In the genomic region with DNA sequence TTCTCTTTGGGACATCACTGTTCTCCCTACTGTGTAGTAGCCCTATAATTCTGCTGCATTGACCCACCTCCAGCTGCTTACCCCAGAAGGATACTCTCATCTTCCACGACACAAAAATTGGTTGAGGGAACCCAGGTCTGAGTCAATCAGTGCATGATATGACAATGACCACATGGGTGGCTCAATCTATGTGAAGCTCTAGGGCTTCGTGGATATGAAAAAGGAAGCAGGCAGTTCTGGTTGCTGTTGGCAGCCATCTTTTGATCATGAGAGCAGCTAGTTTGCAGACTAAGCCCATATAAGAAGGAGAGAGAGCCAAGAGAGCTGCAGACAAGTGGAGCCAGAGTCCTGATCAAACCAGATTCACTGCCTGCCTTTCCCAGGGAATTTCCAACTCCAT, we compare ENCODE assay signal across 1 cellular context.
TF ChIP-seq lines count a peak whose summit lies in the region.

No MANE protein-coding gene starts in this region.

TF ChIP-seq in GM23338, 12 proteins besides CTCF, POLR2A, EP300 and RAD21 (continued from another document):
- TF ChIP-seq, protein P1, sequence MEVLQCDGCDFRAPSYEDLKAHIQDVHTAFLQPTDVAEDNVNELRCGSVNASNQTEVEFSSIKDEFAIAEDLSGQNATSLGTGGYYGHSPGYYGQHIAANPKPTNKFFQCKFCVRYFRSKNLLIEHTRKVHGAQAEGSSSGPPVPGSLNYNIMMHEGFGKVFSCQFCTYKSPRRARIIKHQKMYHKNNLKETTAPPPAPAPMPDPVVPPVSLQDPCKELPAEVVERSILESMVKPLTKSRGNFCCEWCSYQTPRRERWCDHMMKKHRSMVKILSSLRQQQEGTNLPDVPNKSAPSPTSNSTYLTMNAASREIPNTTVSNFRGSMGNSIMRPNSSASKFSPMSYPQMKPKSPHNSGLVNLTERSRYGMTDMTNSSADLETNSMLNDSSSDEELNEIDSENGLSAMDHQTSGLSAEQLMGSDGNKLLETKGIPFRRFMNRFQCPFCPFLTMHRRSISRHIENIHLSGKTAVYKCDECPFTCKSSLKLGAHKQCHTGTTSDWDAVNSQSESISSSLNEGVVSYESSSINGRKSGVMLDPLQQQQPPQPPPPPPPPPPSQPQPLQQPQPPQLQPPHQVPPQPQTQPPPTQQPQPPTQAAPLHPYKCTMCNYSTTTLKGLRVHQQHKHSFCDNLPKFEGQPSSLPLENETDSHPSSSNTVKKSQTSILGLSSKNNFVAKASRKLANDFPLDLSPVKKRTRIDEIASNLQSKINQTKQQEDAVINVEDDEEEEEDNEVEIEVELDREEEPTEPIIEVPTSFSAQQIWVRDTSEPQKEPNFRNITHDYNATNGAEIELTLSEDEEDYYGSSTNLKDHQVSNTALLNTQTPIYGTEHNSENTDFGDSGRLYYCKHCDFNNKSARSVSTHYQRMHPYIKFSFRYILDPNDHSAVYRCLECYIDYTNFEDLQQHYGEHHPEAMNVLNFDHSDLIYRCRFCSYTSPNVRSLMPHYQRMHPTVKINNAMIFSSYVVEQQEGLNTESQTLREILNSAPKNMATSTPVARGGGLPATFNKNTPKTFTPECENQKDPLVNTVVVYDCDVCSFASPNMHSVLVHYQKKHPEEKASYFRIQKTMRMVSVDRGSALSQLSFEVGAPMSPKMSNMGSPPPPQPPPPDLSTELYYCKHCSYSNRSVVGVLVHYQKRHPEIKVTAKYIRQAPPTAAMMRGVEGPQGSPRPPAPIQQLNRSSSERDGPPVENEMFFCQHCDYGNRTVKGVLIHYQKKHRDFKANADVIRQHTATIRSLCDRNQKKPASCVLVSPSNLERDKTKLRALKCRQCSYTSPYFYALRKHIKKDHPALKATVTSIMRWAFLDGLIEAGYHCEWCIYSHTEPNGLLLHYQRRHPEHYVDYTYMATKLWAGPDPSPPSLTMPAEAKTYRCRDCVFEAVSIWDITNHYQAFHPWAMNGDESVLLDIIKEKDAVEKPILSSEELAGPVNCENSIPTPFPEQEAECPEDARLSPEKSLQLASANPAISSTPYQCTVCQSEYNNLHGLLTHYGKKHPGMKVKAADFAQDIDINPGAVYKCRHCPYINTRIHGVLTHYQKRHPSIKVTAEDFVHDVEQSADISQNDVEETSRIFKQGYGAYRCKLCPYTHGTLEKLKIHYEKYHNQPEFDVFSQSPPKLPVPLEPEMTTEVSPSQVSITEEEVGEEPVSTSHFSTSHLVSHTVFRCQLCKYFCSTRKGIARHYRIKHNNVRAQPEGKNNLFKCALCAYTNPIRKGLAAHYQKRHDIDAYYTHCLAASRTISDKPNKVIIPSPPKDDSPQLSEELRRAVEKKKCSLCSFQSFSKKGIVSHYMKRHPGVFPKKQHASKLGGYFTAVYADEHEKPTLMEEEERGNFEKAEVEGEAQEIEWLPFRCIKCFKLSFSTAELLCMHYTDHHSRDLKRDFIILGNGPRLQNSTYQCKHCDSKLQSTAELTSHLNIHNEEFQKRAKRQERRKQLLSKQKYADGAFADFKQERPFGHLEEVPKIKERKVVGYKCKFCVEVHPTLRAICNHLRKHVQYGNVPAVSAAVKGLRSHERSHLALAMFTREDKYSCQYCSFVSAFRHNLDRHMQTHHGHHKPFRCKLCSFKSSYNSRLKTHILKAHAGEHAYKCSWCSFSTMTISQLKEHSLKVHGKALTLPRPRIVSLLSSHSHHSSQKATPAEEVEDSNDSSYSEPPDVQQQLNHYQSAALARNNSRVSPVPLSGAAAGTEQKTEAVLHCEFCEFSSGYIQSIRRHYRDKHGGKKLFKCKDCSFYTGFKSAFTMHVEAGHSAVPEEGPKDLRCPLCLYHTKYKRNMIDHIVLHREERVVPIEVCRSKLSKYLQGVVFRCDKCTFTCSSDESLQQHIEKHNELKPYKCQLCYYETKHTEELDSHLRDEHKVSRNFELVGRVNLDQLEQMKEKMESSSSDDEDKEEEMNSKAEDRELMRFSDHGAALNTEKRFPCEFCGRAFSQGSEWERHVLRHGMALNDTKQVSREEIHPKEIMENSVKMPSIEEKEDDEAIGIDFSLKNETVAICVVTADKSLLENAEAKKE (CRISPR knock-in tag; IDR thresholded peaks at IDR 0.05), result no peak
